ENCODE assay signal across 23 cellular contexts in genomic region chr18:34329840-34330239, GRCh38.
DNase-seq lines count a peak whose midpoint lies in the region; ATAC-seq, FAIRE-seq and TF ChIP-seq lines count a peak whose summit lies in the region.
"Had no signal": no experiment of that assay in that cellular context is flagged by ENCODE, and none has a peak within 500 bp of the region (broad histone marks: within the 10 kb centered on the region; RNA-seq: fewer than 3 reads in every experiment).

No MANE protein-coding gene starts in this region.

- FAIRE-seq in HepG2 (lab: Jason Lieb, UNC) = no peak
- FAIRE-seq: A549, GM12878, GM19239 had no signal

- BruUV-seq in HepG2 (replicated peaks; lab: Mats Ljungman, UMichigan) (no TSS peak), A673 (replicated peaks; lab: Mats Ljungman, UMichigan) (no TSS peak)

- TF ChIP-seq EP300 in HepG2 (IDR thresholded peaks at IDR 0.05; ENCODE audit: low read depth in 2 of 2, low read length in 2 of 2) (no peak), HepG2 (CRISPR knock-in tag; IDR thresholded peaks at IDR 0.05; ENCODE audit: borderline replicate concordance) (no peak), transverse colon (IDR thresholded peaks at IDR 0.05; ENCODE audit: low read depth) (no peak)

- H2AFZ ChIP-seq in HepG2 (ENCODE audit: low read length) = no peak overlapping the region
- H2AFZ ChIP-seq: GM23248 had no signal

- CTCF ChIA-PET in HepG2 (lab: Yijun Ruan, JAX; ENCODE audit: low intra/inter-chr PET ratio, low total read pairs) = no interaction called here
- CTCF ChIA-PET in A673 (lab: Charles Lee) = no interaction called here

- ATAC-seq in right lobe of liver (peak; percentile 66 to 79 (median 72)), HepG2 (no peak), left colon (peak; percentile 65), heart right ventricle (no peak)
- ATAC-seq: A549; CD8-positive, alpha-beta T cell; GM12878; HCT116 had no signal

- no peak for TF ChIP-seq CTCF in right lobe of liver (IDR thresholded peaks at IDR 0.05)
- no peak for TF ChIP-seq CTCF in HepG2 (CRISPR knock-in tag; IDR thresholded peaks at IDR 0.05)
- TF ChIP-seq CTCF in VCaP (conservative IDR thresholded peaks at IDR 0.05) = no peak
- TF ChIP-seq CTCF in transverse colon (IDR thresholded peaks at IDR 0.05) = no peak
- no peak for TF ChIP-seq CTCF in heart right ventricle (IDR thresholded peaks at IDR 0.05)
- no peak for TF ChIP-seq CTCF in A673 (conservative IDR thresholded peaks at IDR 0.05; ENCODE audit: low read depth, low read length)

- H3K36me3 ChIP-seq in right lobe of liver (no peaks in the 10 kb centered on the region), HepG2 (replicated peaks in 1 of 2; ENCODE audit: control insufficient read depth in 1 of 2, insufficient read depth in 2 of 2, low read length in 2 of 2) (no peaks in the 10 kb centered on the region), transverse colon (no peaks in the 10 kb centered on the region), heart right ventricle (no peaks in the 10 kb centered on the region), A673 (ENCODE audit: insufficient read depth, low read length, poor library complexity, severe bottlenecking) (no peaks in the 10 kb centered on the region)

- H3K27me3 ChIP-seq in right lobe of liver = no peaks in the 10 kb centered on the region
- no peaks in the 10 kb centered on the region for H3K27me3 ChIP-seq in HepG2 (ENCODE audit: control insufficient read depth in 1 of 2, insufficient read depth in 2 of 2, low read length in 2 of 2)
- H3K27me3 ChIP-seq in transverse colon = no peaks in the 10 kb centered on the region
- H3K27me3 ChIP-seq in heart right ventricle = no peaks in the 10 kb centered on the region
- H3K27me3 ChIP-seq in A673 (replicated peaks; ENCODE audit: insufficient read depth, low read depth, low read length, poor library complexity) = no peaks in the 10 kb centered on the region

- in situ Hi-C loops in HepG2 (cut with HindIII; ENCODE audit: extremely low pct_ligation_motif_present, low pct_unique_long_range_greater_than_20kb) (loop anchor here (10.0 kb wide), 1 partner anchor 105 kb away; the partner anchor contains the start of gene NOL4), transverse colon (cut with MboI; ENCODE audit: low pct_ligation_motif_present in 1 of 4, low pct_unique_long_range_greater_than_20kb in 1 of 4, low sequenced_read_pairs in 3 of 4) (loop anchor here in 1 of 4 donors (10.0 kb wide), 1 partner anchor 205 kb away; no protein-coding TSS in a partner anchor)

- H4K20me1 ChIP-seq in HepG2 (ENCODE audit: insufficient read depth, low read length) = no peaks in the 10 kb centered on the region

- no peak for DNase-seq in right lobe of liver
- DNase-seq in HepG2 (ENCODE audit: low spot score) = no peak
- DNase-seq in left colon = no peak
- no peak for DNase-seq in transverse colon
- no peak for DNase-seq in heart right ventricle
- DNase-seq in A673 (ENCODE audit: low spot score) = no peak
- DNase-seq in NCI-H2107 treated with DMSO at 0.1 percent for 48 hours (lab: John Stamatoyannopoulos, UW; ENCODE audit: unreplicated experiment) = no peak
- DNase-seq: 8988T; Caco-2; CD4-positive, CD25-positive, alpha-beta regulatory T cell; CD8-positive, alpha-beta T cell; DMS 273 treated with DMSO at 0.1 percent for 48 hours; DMS79; EL; GDM1; GM23248; H9 had no signal

- no peaks in the 10 kb centered on the region for H3K9me3 ChIP-seq in right lobe of liver
- H3K9me3 ChIP-seq in HepG2 (ENCODE audit: low read length) = no peaks in the 10 kb centered on the region
- peaks cover 0 to 4% of the 10 kb centered on the region in 2 donors for H3K9me3 ChIP-seq in transverse colon
- H3K9me3 ChIP-seq in heart right ventricle = peaks cover 0 to 9% (median 0%) of the 10 kb centered on the region in 11 donors
- H3K9me3 ChIP-seq in A673 (ENCODE audit: low read depth, low read length, poor library complexity, severe bottlenecking) = no peaks in the 10 kb centered on the region
- H3K9me3 ChIP-seq: A549, Caco-2 had no signal

- H3K27ac ChIP-seq in right lobe of liver (no peak overlapping the region), HepG2 (ENCODE audit: extremely low read length, insufficient read depth, low read length) (no peak overlapping the region), VCaP (0 out of 2 replicates have a peak overlapping the region, but pooled peaks have one; percentile 76), transverse colon (peak overlapping the region; percentile 60 to 69 (median 64)), heart right ventricle (no peak overlapping the region), A673 (ENCODE audit: low read depth, low read length, poor library complexity, severe bottlenecking) (no peak overlapping the region)
- H3K27ac ChIP-seq: A549, C4-2B, GM23248 had no signal

- H3K4me1 ChIP-seq in right lobe of liver = no peaks in the 10 kb centered on the region
- H3K4me1 ChIP-seq in HepG2 (ENCODE audit: insufficient read depth, low read length) = no peaks in the 10 kb centered on the region
- H3K4me1 ChIP-seq in transverse colon = peaks cover 0 to 11% (median 3%) of the 10 kb centered on the region in 4 donors
- no peaks in the 10 kb centered on the region for H3K4me1 ChIP-seq in heart right ventricle
- peaks cover 8% of the 10 kb centered on the region for H3K4me1 ChIP-seq in A673 (ENCODE audit: insufficient read depth, low read length, poor library complexity, severe bottlenecking)
- H3K4me1 ChIP-seq: A549, Caco-2 had no signal

- H3K4me2 ChIP-seq in HepG2 (ENCODE audit: low read depth, low read length) = no peak overlapping the region
- H3K4me2 ChIP-seq: A549 had no signal

- no peaks in the 10 kb centered on the region for H3K79me2 ChIP-seq in HepG2 (ENCODE audit: insufficient read depth, low read length)

- TF ChIP-seq RAD21 in HepG2 (CRISPR knock-in tag; IDR thresholded peaks at IDR 0.05) = no peak

- TF ChIP-seq POLR2A in right lobe of liver (IDR thresholded peaks at IDR 0.05) = no peak
- TF ChIP-seq POLR2A in HepG2 (IDR thresholded peaks at IDR 0.05; ENCODE audit: insufficient read depth in 1 of 2, low read depth in 2 of 2, low read length in 2 of 2) = no peak
- TF ChIP-seq POLR2A in transverse colon (IDR thresholded peaks at IDR 0.05) = no peak

- intact Hi-C loops in right lobe of liver (cut with DNase I) = no loop called here
- intact Hi-C loops in HepG2 (cut with micrococcal nuclease; ENCODE audit: unreplicated experiment) = loop anchor here (10.0 kb wide), 1 partner anchor 175 kb away; no protein-coding TSS in a partner anchor
- intact Hi-C loops in left colon (cut with DNase I, micrococcal nuclease) = no loop called here
- intact Hi-C loops in transverse colon (cut with DNase I; ENCODE audit: low total_unique reads) = no loop called here
- intact Hi-C loops in heart right ventricle (cut with DNase I) = loop anchor here in 4 of 10 donors (10.0 kb wide), 3 partner anchors 205 to 1095 kb away; no protein-coding TSS in a partner anchor
- intact Hi-C loops in A673 (cut with micrococcal nuclease; ENCODE audit: unreplicated experiment) = loop anchor here (10.0 kb wide), 1 partner anchor 455 kb away; no protein-coding TSS in a partner anchor

- POLR2A ChIA-PET in HepG2 (lab: Yijun Ruan, JAX) = no interaction called here
- POLR2A ChIA-PET in A673 (lab: Charles Lee; ENCODE audit: low non-redundant PET) = no interaction called here

- WGBS in right lobe of liver (ENCODE audit: insufficient coverage, low coverage, low lambda C conversion rate, missing lambda C conversion rate) = 33% methylated on average over 1 of the region's 1 CpG
- 9% methylated on average over 1 of the region's 1 CpG for WGBS in HepG2 (ENCODE audit: low lambda C conversion rate)
- 40 to 78% methylated on average over 1 of the region's 1 CpG for WGBS in transverse colon (ENCODE audit: low coverage in 1 of 2), 2 donors
- 73 to 90% methylated on average over 1 of the region's 1 CpG for WGBS in heart right ventricle, 2 donors

- H3K4me3 ChIP-seq in right lobe of liver (no peak overlapping the region), HepG2 (replicated peaks in 1 of 3; ENCODE audit: insufficient read depth in 1 of 3, low read depth in 2 of 3, low read length in 3 of 3) (no peak overlapping the region), transverse colon (no peak overlapping the region), heart right ventricle (no peak overlapping the region), A673 (ENCODE audit: low read depth, low read length, poor library complexity, severe bottlenecking) (no peak overlapping the region)
- H3K4me3 ChIP-seq: A549, GM12878, GM23248 had no signal

- H3K9ac ChIP-seq in HepG2 (ENCODE audit: insufficient read depth, low read depth, low read length) = no peak overlapping the region
- H3K9ac ChIP-seq: GM23248 had no signal

TF ChIP-seq in HepG2, 621 proteins besides CTCF, POLR2A, EP300 and RAD21 (continues in another document):
- TF ChIP-seq PHB2 (IDR thresholded peaks at IDR 0.05; ENCODE audit: partially characterized antibody) = no peak
- no peak for TF ChIP-seq ZSCAN30 (CRISPR knock-in tag; IDR thresholded peaks at IDR 0.05)

Comparison
In these comparisons a context has a peak if more than half of its experiments do, and no peak if none do; other contexts are left out.
1. ATAC-seq: peak in right lobe of liver (4 of 4) and left colon (single experiment); none in HepG2 (single experiment) and heart right ventricle (0 of 8).
2. intact Hi-C loops: an anchor here in HepG2 (10.0 kb wide) and A673 (10.0 kb wide); none called in right lobe of liver, left colon and transverse colon.
3. H3K27ac ChIP-seq: peak in VCaP (single experiment) and transverse colon (4 of 4); none in right lobe of liver (0 of 3), HepG2 (single experiment), heart right ventricle (0 of 10) and A673 (single experiment).